In genomic region chr15:80093854-80094418, GRCh38 we compare ENCODE assay signal across 1 cellular context.
TF ChIP-seq lines count a peak whose summit lies in the region.

No MANE protein-coding gene starts in this region.

TF ChIP-seq in HepG2, 621 proteins besides CTCF, POLR2A, EP300 and RAD21:
- TF ChIP-seq DDIT3 (CRISPR knock-in tag; IDR thresholded peaks at IDR 0.05) (no peak), ZNF484 (CRISPR knock-in tag; IDR thresholded peaks at IDR 0.05; ENCODE audit: borderline replicate concordance, low read depth) (no peak), TOE1 (CRISPR knock-in tag; IDR thresholded peaks at IDR 0.05) (no peak), ZNF550 (CRISPR knock-in tag; IDR thresholded peaks at IDR 0.05; ENCODE audit: borderline replicate concordance) (no peak), ZNF543 (CRISPR knock-in tag; IDR thresholded peaks at IDR 0.05) (no peak), KLF11 (CRISPR knock-in tag; IDR thresholded peaks at IDR 0.05) (no peak), ZNF556 (CRISPR knock-in tag; IDR thresholded peaks at IDR 0.05; ENCODE audit: borderline replicate concordance) (no peak), ZHX2 (IDR thresholded peaks at IDR 0.05; ENCODE audit: low read depth) (no peak), ZHX2 (CRISPR knock-in tag; IDR thresholded peaks at IDR 0.05; ENCODE audit: borderline replicate concordance) (no peak), FOXA1 (IDR thresholded peaks at IDR 0.05) (no peak), FOXA1 (CRISPR knock-in tag; IDR thresholded peaks at IDR 0.05) (no peak), GPN1 (CRISPR knock-in tag; IDR thresholded peaks at IDR 0.05; ENCODE audit: borderline replicate concordance) (no peak), MAFK (conservative IDR thresholded peaks at IDR 0.05 in 1 of 2, IDR thresholded peaks at IDR 0.05 in 1 of 2; ENCODE audit: low read length in 2 of 2) (no peak), SYNCRIP (IDR thresholded peaks at IDR 0.05; ENCODE audit: insufficient read depth, low read depth, low read length) (no peak), EED (CRISPR knock-in tag; IDR thresholded peaks at IDR 0.05) (no peak), ZNF383 (CRISPR knock-in tag; IDR thresholded peaks at IDR 0.05; ENCODE audit: borderline replicate concordance) (no peak), HINFP (CRISPR knock-in tag; IDR thresholded peaks at IDR 0.05; ENCODE audit: low read depth) (no peak), DMTF1 (CRISPR knock-in tag; IDR thresholded peaks at IDR 0.05) (no peak), SP140L (CRISPR knock-in tag; IDR thresholded peaks at IDR 0.05; ENCODE audit: borderline replicate concordance) (no peak), XBP1 (CRISPR knock-in tag; IDR thresholded peaks at IDR 0.05) (no peak)
